ENCODE assay signal across 17 cellular contexts in the genomic region with DNA sequence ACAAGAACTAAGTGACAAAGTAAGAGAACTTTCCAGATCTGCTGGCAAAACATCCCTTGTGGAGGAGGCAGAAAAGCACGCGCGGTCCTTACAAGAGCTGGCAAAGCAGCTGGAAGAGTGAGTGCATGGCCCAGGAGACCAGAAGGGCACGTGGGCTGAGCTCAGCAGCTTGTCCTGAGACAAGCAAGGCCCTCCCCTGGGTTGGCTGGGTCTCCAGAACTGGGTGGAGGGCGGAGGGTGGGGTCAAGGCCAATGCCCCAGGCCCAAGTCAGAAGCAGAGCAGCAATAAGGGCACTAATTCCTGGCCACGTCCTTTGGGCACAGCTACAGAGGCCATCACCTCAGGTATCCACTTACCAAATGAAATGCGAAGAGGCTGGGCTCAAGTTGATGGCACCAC.
A peak's percentile ranks its signal among the peaks of the same experiment; 100 is the strongest.
DNase-seq lines count a peak whose midpoint lies in the region; ATAC-seq and TF ChIP-seq lines count a peak whose summit lies in the region.
"Had no signal": no experiment of that assay in that cellular context is flagged by ENCODE, and none has a peak within 500 bp of the region (broad histone marks: within the 10 kb centered on the region; RNA-seq: fewer than 3 reads in every experiment).

No MANE protein-coding gene starts in this region.

- H3K79me1 ChIP-seq in neuronal stem cell (ENCODE audit: low read depth, low read length), result no peaks in the 10 kb centered on the region

- H2BK12ac ChIP-seq in neuronal stem cell (ENCODE audit: low read length), result no peak overlapping the region

- H2AK5ac ChIP-seq in neuronal stem cell (ENCODE audit: low read depth, low read length), result no peak overlapping the region

- peak; percentile 57 for ATAC-seq in aorta (ENCODE audit: low FRiP score)
- no peak for ATAC-seq in HG03520 (IDR thresholded peaks at IDR 0.05; ENCODE audit: unreplicated experiment)
- ATAC-seq: HepG2 had no signal

- intact Hi-C loops in mammary epithelial cell (cut with micrococcal nuclease) (no loop called here), breast epithelium (cut with DNase I; ENCODE audit: low total_unique reads) (no loop called here), left ventricle myocardium inferior (cut with micrococcal nuclease) (no loop called here), aorta (cut with DNase I) (no loop called here)

- H3K18ac ChIP-seq in neuronal stem cell (ENCODE audit: low read length), result no peak overlapping the region

- CTCF ChIA-PET in mammary epithelial cell (lab: Charles Lee; ENCODE audit: low non-redundant PET), result no interaction called here

- H2BK5ac ChIP-seq in neuronal stem cell (ENCODE audit: low read length), result no peak overlapping the region

- no peak overlapping the region for H3K4me3 ChIP-seq in mammary epithelial cell (replicated peaks in 1 of 3; ENCODE audit: insufficient read depth in 1 of 3, low read depth in 2 of 3, low read length in 3 of 3)
- H3K4me3 ChIP-seq in breast epithelium, result no peak overlapping the region
- H3K4me3 ChIP-seq in left ventricle myocardium inferior, result no peak overlapping the region
- no peak overlapping the region for H3K4me3 ChIP-seq in neuronal stem cell (ENCODE audit: low read length in 2 of 2)
- H3K4me3 ChIP-seq in aorta (ENCODE audit: low read length in 2 of 2), result no peak overlapping the region
- H3K4me3 ChIP-seq: BLaER1, GM23248 had no signal

- H2BK15ac ChIP-seq in neuronal stem cell (ENCODE audit: low read length), result no peak overlapping the region

- no peaks in the 10 kb centered on the region for H3K27me3 ChIP-seq in mammary epithelial cell (ENCODE audit: insufficient read depth, low read length)
- H3K27me3 ChIP-seq in breast epithelium, result no peaks in the 10 kb centered on the region
- no peaks in the 10 kb centered on the region for H3K27me3 ChIP-seq in left ventricle myocardium inferior (ENCODE audit: low read depth)
- H3K27me3 ChIP-seq in neuronal stem cell (ENCODE audit: control insufficient read depth in 3 of 3, insufficient read depth in 3 of 3, low read depth in 1 of 3, low read length in 3 of 3), result peaks cover 0 to 23% (median 0%) of the 10 kb centered on the region in 3 experiments
- H3K27me3 ChIP-seq in aorta (ENCODE audit: control insufficient read depth in 1 of 2, insufficient read depth in 2 of 2, low read length in 1 of 2), result no peaks in the 10 kb centered on the region
- H3K27me3 ChIP-seq: BLaER1 had no signal

- peak overlapping the region; percentile 39 for H3K14ac ChIP-seq in neuronal stem cell (ENCODE audit: low read length)

- in situ Hi-C loops in mammary epithelial cell (cut with MboI; ENCODE audit: low sequenced_read_pairs in 2 of 2), result no loop called here

- H4K8ac ChIP-seq in neuronal stem cell (ENCODE audit: low read depth, low read length), result no peak overlapping the region

- no peak overlapping the region for H3K4ac ChIP-seq in neuronal stem cell (ENCODE audit: low read length)

- H3K9ac ChIP-seq in mammary epithelial cell (ENCODE audit: insufficient read depth, low read length), result no peak overlapping the region
- H3K9ac ChIP-seq in neuronal stem cell (ENCODE audit: low read depth, low read length, poor library complexity), result no peak overlapping the region
- H3K9ac ChIP-seq: BLaER1, GM23248 had no signal

- peaks cover 18% of the 10 kb centered on the region for H3K79me2 ChIP-seq in mammary epithelial cell (ENCODE audit: insufficient read depth, low read length)

- H2BK120ac ChIP-seq in neuronal stem cell (ENCODE audit: low read depth, low read length), result no peak overlapping the region

- H3K36me3 ChIP-seq in mammary epithelial cell (ENCODE audit: insufficient read depth, low read length) (peaks cover 73% of the 10 kb centered on the region), breast epithelium (no peaks in the 10 kb centered on the region), left ventricle myocardium inferior (peaks cover 27% of the 10 kb centered on the region), neuronal stem cell (replicated peaks in 1 of 2; ENCODE audit: control insufficient read depth in 2 of 2, insufficient read depth in 2 of 2, low read length in 2 of 2) (no peaks in the 10 kb centered on the region), aorta (ENCODE audit: control insufficient read depth in 1 of 2, insufficient read depth in 2 of 2, low read length in 1 of 2) (no peaks in the 10 kb centered on the region)

- no peak overlapping the region for H4K91ac ChIP-seq in neuronal stem cell (ENCODE audit: low read depth, low read length, poor library complexity)

- WGBS in mammary epithelial cell (ENCODE audit: low coverage, missing lambda C conversion rate), result 61% methylated on average over 4 of the region's 7 CpGs
- no CpG with 5 or more reads among the region's 7 CpGs for WGBS in neuronal stem cell (ENCODE audit: extremely low coverage in 2 of 2, insufficient read length in 2 of 2, insufficient replicate concordance in 1 of 2), 2 donors
- WGBS in aorta, 2 donors, result 67 to 68% methylated on average over 7 of the region's 7 CpGs

- H3K23ac ChIP-seq in neuronal stem cell (ENCODE audit: low read depth, low read length, poor library complexity), result peak overlapping the region; percentile 32

- H2AFZ ChIP-seq in mammary epithelial cell (ENCODE audit: low read depth, low read length), result no peak overlapping the region
- no peak overlapping the region for H2AFZ ChIP-seq in neuronal stem cell (ENCODE audit: low read length)
- H2AFZ ChIP-seq: GM23248 had no signal

- TF ChIP-seq CTCF in mammary epithelial cell (conservative IDR thresholded peaks at IDR 0.05 in 1 of 2, IDR thresholded peaks at IDR 0.05 in 1 of 2; ENCODE audit: extremely low read depth in 1 of 2, insufficient read depth in 1 of 2, low read depth in 1 of 2, low read length in 2 of 2) (no peak), breast epithelium (IDR thresholded peaks at IDR 0.05) (no peak), left ventricle myocardium inferior (IDR thresholded peaks at IDR 0.05; ENCODE audit: borderline replicate concordance) (no peak)

- H4K20me1 ChIP-seq in mammary epithelial cell (ENCODE audit: insufficient read depth, low read length), result peaks cover 7% of the 10 kb centered on the region
- H4K20me1 ChIP-seq: BLaER1 had no signal

- DNase-seq in mammary epithelial cell (no peak), breast epithelium (ENCODE audit: low spot score in 2 of 2) (no peak), left ventricle myocardium inferior (peak; percentile 33), neuronal stem cell (ENCODE audit: low spot score) (no peak), aorta (no peak), NCI-H226 (no peak), DMS53 (lab: John Stamatoyannopoulos, UW) (no peak)
- DNase-seq: AML-193; Caco-2; CD8-positive, alpha-beta memory T cell; GF-D8; GM23248; H7 had no signal

- H3K4me1 ChIP-seq in mammary epithelial cell (ENCODE audit: insufficient read depth, low read length) (no peaks in the 10 kb centered on the region), breast epithelium (no peaks in the 10 kb centered on the region), left ventricle myocardium inferior (peaks cover 8% of the 10 kb centered on the region), neuronal stem cell (ENCODE audit: control insufficient read depth in 2 of 2, insufficient read depth in 1 of 2, low read depth in 1 of 2, low read length in 2 of 2) (no peaks in the 10 kb centered on the region), aorta (ENCODE audit: control insufficient read depth in 1 of 2, insufficient read depth in 2 of 2, low read length in 2 of 2) (no peaks in the 10 kb centered on the region)
- H3K4me1 ChIP-seq: Caco-2 had no signal

- no peak overlapping the region for H3K27ac ChIP-seq in mammary epithelial cell (ENCODE audit: insufficient read depth, low read depth, low read length)
- no peak overlapping the region for H3K27ac ChIP-seq in breast epithelium
- no peak overlapping the region for H3K27ac ChIP-seq in left ventricle myocardium inferior (replicated peaks)
- no peak overlapping the region for H3K27ac ChIP-seq in neuronal stem cell (replicated peaks; ENCODE audit: low read length)
- H3K27ac ChIP-seq in aorta (ENCODE audit: low read depth in 1 of 2, low read length in 2 of 2), result no peak overlapping the region
- H3K27ac ChIP-seq: 22Rv1, BLaER1, GM23248 had no signal

- BruUV-seq in mammary epithelial cell (replicated peaks; lab: Mats Ljungman, UMichigan), result TSS peak; percentile 8

- H3K9me3 ChIP-seq in mammary epithelial cell (replicated peaks; ENCODE audit: insufficient read depth, low read length) (no peaks in the 10 kb centered on the region), breast epithelium (no peaks in the 10 kb centered on the region), left ventricle myocardium inferior (replicated peaks) (no peaks in the 10 kb centered on the region), neuronal stem cell (replicated peaks in 1 of 2; ENCODE audit: control insufficient read depth in 2 of 2, insufficient read depth in 1 of 2, low read depth in 1 of 2, low read length in 2 of 2) (no peaks in the 10 kb centered on the region), aorta (ENCODE audit: control insufficient read depth, low read length) (no peaks in the 10 kb centered on the region)
- H3K9me3 ChIP-seq: BLaER1, Caco-2 had no signal

- no peak for TF ChIP-seq POLR2A in breast epithelium (IDR thresholded peaks at IDR 0.05)

- dilution Hi-C loops in mammary epithelial cell (cut with HindIII; ENCODE audit: low sequenced_read_pairs), result no loop called here

- no peak overlapping the region for H3K4me2 ChIP-seq in mammary epithelial cell (ENCODE audit: insufficient read depth, low read depth, low read length)
- no peak overlapping the region for H3K4me2 ChIP-seq in neuronal stem cell (ENCODE audit: insufficient read depth, low read length, poor library complexity, severe bottlenecking)
- H3K4me2 ChIP-seq: BLaER1 had no signal
